27 cellular contexts compared by ENCODE assay signal in genomic region chr16:80683646-80684045, GRCh38.
"Had no signal": no experiment of that assay in that cellular context is flagged by ENCODE, and none has a peak within 500 bp of the region (broad histone marks: within the 10 kb centered on the region; RNA-seq: fewer than 3 reads in every experiment).

No MANE protein-coding gene starts in this region.

- H3K4me2 ChIP-seq: neural progenitor cell had no signal

- H3K9me3 ChIP-seq: neutrophil, ovary, psoas muscle, right atrium auricular region, right lobe of liver, stomach, thoracic aorta, tibial artery, upper lobe of right lung had no signal

- H3K27ac ChIP-seq: heart left ventricle, left ventricle myocardium inferior, neural progenitor cell, neutrophil, ovary, psoas muscle, right atrium auricular region, right lobe of liver, stomach, thoracic aorta, tibial artery, upper lobe of right lung had no signal

- DNase-seq: heart left ventricle; hypothalamus; immature natural killer cell; left ventricle myocardium inferior; mesendoderm; naive B cell; natural killer cell; nephron progenitor cell; occipital lobe; ovary; psoas muscle; right lobe of liver; stimulated activated CD4-positive, alpha-beta T cell treated with anti-CD3 and anti-CD28 coated beads, Interleukin-12 subunit alpha, Interleukin-12 subunit beta, amount 100 ng/mL, for 4 hours; stimulated activated CD4-positive, alpha-beta T cell treated with anti-CD3 and anti-CD28 coated beads, Interleukin-15, amount 100 ng/mL, for 24 hours; stimulated activated CD4-positive, alpha-beta T cell treated with anti-CD3 and anti-CD28 coated beads, Interleukin-2, amount 100 ng/mL, for 24 hours; stimulated activated CD4-positive, alpha-beta T cell treated with anti-CD3 and anti-CD28 coated beads, Interleukin-4, amount 100 ng/mL, for 1 hour; stimulated activated naive B cell treated with anti-CD40 and anti-IgM and Interleukin-4, amounts not matched to agents 10 μg/mL and 1 μg/mL and 100 μg/mL, for 72 hours; stimulated activated naive CD8-positive, alpha-beta T cell treated with anti-CD3 and anti-CD28 coated beads, Interleukin-15, Interleukin-2, amounts not matched to agents 100 U/mL and 50 U/mL, for 24 hours; stomach; tibial artery; trophoblast cell; upper lobe of right lung had no signal

- H3K36me3 ChIP-seq: left ventricle myocardium inferior, neural progenitor cell, ovary, right atrium auricular region, right lobe of liver, thoracic aorta, upper lobe of right lung had no signal

- H3K4me1 ChIP-seq: heart left ventricle, left ventricle myocardium inferior, neural progenitor cell, psoas muscle, right atrium auricular region, right lobe of liver, stomach, tibial artery, upper lobe of right lung had no signal

- ATAC-seq: heart left ventricle; natural killer cell; psoas muscle; right lobe of liver; stimulated activated naive B cell treated with anti-CD40 and anti-IgM and Interleukin-4, amounts not matched to agents 10 μg/mL and 1 μg/mL and 100 μg/mL, for 72 hours; stimulated activated naive CD8-positive, alpha-beta T cell treated with anti-CD3 and anti-CD28 coated beads, Interleukin-15, Interleukin-2, amounts not matched to agents 100 U/mL and 50 U/mL, for 24 hours had no signal

- H2AFZ ChIP-seq: neural progenitor cell had no signal

- H3K27me3 ChIP-seq: heart left ventricle, neural progenitor cell, neutrophil, ovary, right atrium auricular region, right lobe of liver, stomach, tibial artery, upper lobe of right lung had no signal

- H3K9ac ChIP-seq: neural progenitor cell had no signal

- H3K4me3 ChIP-seq: heart left ventricle, left ventricle myocardium inferior, lung, neural progenitor cell, ovary, psoas muscle, right atrium auricular region, right lobe of liver, stomach, thoracic aorta, tibial artery, upper lobe of right lung had no signal
